23 cellular contexts compared by ENCODE assay signal in genomic region chr9:93473411-93473810, GRCh38. TPM values are rescaled to one million over a fixed set of nuclear protein-coding genes. Genes with fewer than 3 reads are reported as not detected.
DNase-seq lines count a peak whose midpoint lies in the region; ATAC-seq, FAIRE-seq and TF ChIP-seq lines count a peak whose summit lies in the region.
"Had no signal": no experiment of that assay in that cellular context is flagged by ENCODE, and none has a peak within 500 bp of the region (broad histone marks: within the 10 kb centered on the region; RNA-seq: fewer than 3 reads in every experiment).

No MANE protein-coding gene starts in this region.

- no peak for TF ChIP-seq CTCF in bronchial epithelial cell (IDR thresholded peaks at IDR 0.05; ENCODE audit: insufficient read depth, low read length, severe bottlenecking)
- no peak for TF ChIP-seq CTCF in fibroblast of the aortic adventitia (IDR thresholded peaks at IDR 0.05; ENCODE audit: insufficient read depth, low read length)
- TF ChIP-seq CTCF in vagina (IDR thresholded peaks at IDR 0.05), result no peak

- no peak for ATAC-seq in HG03175 (IDR thresholded peaks at IDR 0.05; ENCODE audit: unreplicated experiment)
- ATAC-seq: naive thymus-derived CD4-positive, alpha-beta T cell; stimulated activated naive CD8-positive, alpha-beta T cell treated with anti-CD3 and anti-CD28 coated beads, Interleukin-15, Interleukin-2, amounts not matched to agents 100 U/mL and 50 U/mL, for 24 hours had no signal

- no peak overlapping the region for H3K27ac ChIP-seq in vagina
- H3K27ac ChIP-seq: BLaER1 treated with 17β-estradiol and CSF1 and Interleukin-3, amounts not matched to agents 10 nM and 100 nM; HL-60; ovary; right atrium auricular region; thyroid gland had no signal

- FAIRE-seq in bronchial epithelial cell (lab: Jason Lieb, UNC) (no peak), RCC 7860 (lab: Jason Lieb, UNC) (no peak)

- TF ChIP-seq POLR2A in vagina (IDR thresholded peaks at IDR 0.05), result no peak

- no peaks in the 10 kb centered on the region for H3K9me3 ChIP-seq in vagina
- H3K9me3 ChIP-seq: BLaER1 treated with 17β-estradiol and CSF1 and Interleukin-3, amounts not matched to agents 10 nM and 100 nM; ovary; right atrium auricular region; thyroid gland had no signal

- DNase-seq in AG08395 (ENCODE audit: low spot score) (peak; percentile 38), HS-5 (ENCODE audit: low read depth) (peak; percentile 39), bronchial epithelial cell (ENCODE audit: low read depth) (peak; percentile 78), fibroblast of the aortic adventitia (ENCODE audit: low read depth) (peak; percentile 64), RCC 7860 (ENCODE audit: low spot score) (no peak), vagina (ENCODE audit: extremely low spot score in 2 of 2) (no peak)
- no peak for DNase-seq in activated CD4-positive, alpha-beta T cell treated with anti-CD3 and anti-CD28 coated beads for 1 hour
- DNase-seq: activated CD4-positive, alpha-beta memory T cell treated with anti-CD3 and anti-CD28 coated beads, Interleukin-2, amount 10 ng/mL, durations not matched to agents 7 days and 5 days; activated naive CD4-positive, alpha-beta T cell; activated T-cell treated with anti-CD3 and anti-CD28 coated beads, Interleukin-2, amount 50 U/mL, for 1 hour; amniotic stem cell; naive thymus-derived CD4-positive, alpha-beta T cell; NCI-H1436; NCI-H524 treated with DMSO at 0.1 percent for 48 hours; ovary; stimulated activated CD4-positive, alpha-beta T cell treated with anti-CD3 and anti-CD28 coated beads, Interleukin-4, amount 100 ng/mL, for 4 hours; stimulated activated naive CD8-positive, alpha-beta T cell treated with anti-CD3 and anti-CD28 coated beads, Interleukin-15, Interleukin-2, amounts not matched to agents 100 U/mL and 50 U/mL, for 24 hours; T1000; thyroid gland had no signal

- H3K27me3 ChIP-seq in bronchial epithelial cell (ENCODE audit: control insufficient read depth, insufficient read depth, low read length) (no peaks in the 10 kb centered on the region), vagina (no peaks in the 10 kb centered on the region)
- H3K27me3 ChIP-seq: BLaER1 treated with 17β-estradiol and CSF1 and Interleukin-3, amounts not matched to agents 10 nM and 100 nM; ovary; right atrium auricular region; thyroid gland had no signal

- peaks cover 45% of the 10 kb centered on the region for H3K4me1 ChIP-seq in vagina

- intact Hi-C loops in vagina (cut with DNase I), result no loop called here

- H3K36me3 ChIP-seq in bronchial epithelial cell (ENCODE audit: control insufficient read depth, insufficient read depth, low read length) (peaks cover 3% of the 10 kb centered on the region), vagina (peaks cover 0 to 5% of the 10 kb centered on the region in 2 donors)
- H3K36me3 ChIP-seq: ovary, thyroid gland had no signal

- H3K4me3 ChIP-seq in bronchial epithelial cell (ENCODE audit: low read depth, low read length) (no peak overlapping the region), fibroblast of the aortic adventitia (ENCODE audit: low read depth, low read length) (no peak overlapping the region), vagina (no peak overlapping the region)
- H3K4me3 ChIP-seq: BLaER1 treated with 17β-estradiol and CSF1 and Interleukin-3, amounts not matched to agents 10 nM and 100 nM; ovary; right atrium auricular region; thyroid gland had no signal

RNA-seq across cellular contexts. Expression of gene FAM120AOS, which starts 20.0 kb away (rescaled TPM):
- total RNA-seq in bronchial epithelial cell (47.1 and 63.1 TPM in 2 replicates), fibroblast of the aortic adventitia (ENCODE audit: low replicate concordance) (44.6 and 60.5 TPM in 2 replicates), vagina (41.5 TPM)

RNA-seq across cellular contexts. Expression of gene FAM120A, which starts 21.9 kb away (rescaled TPM):
- total RNA-seq in bronchial epithelial cell (69.0 and 100 TPM in 2 replicates), fibroblast of the aortic adventitia (ENCODE audit: low replicate concordance) (55.7 and 116 TPM in 2 replicates), vagina (98.2 TPM)

Comparison
In these comparisons a context has a peak if more than half of its experiments do, and no peak if none do; other contexts are left out.
1. DNase-seq: peak in AG08395 (single experiment), HS-5 (single experiment), bronchial epithelial cell (single experiment) and fibroblast of the aortic adventitia (single experiment); none in activated CD4-positive, alpha-beta T cell treated with anti-CD3 and anti-CD28 coated beads for 1 hour (single experiment), RCC 7860 (single experiment) and vagina (0 of 2).